ENCODE assay signal across 14 cellular contexts in the genomic region with DNA sequence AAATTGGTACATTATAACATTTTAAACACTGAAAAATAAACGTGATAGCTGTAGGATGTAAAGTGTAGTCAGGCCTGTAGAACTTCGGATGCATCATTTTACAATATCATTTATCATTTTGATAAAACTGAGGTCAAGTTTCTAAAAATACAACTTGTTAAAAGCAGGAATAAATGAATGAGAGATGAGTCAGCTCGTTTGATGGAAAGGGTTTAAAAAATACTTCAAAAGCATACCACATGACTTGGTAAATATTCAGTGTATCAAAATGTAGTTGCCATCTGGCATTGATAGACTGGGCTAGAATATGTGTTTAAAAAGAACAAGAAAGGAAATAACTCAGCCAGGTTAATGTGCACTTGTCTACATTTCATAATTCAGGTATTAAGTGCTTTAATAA.
DNase-seq lines count a peak whose midpoint lies in the region; ATAC-seq lines count a peak whose summit lies in the region.
"Had no signal": no experiment of that assay in that cellular context is flagged by ENCODE, and none has a peak within 500 bp of the region (broad histone marks: within the 10 kb centered on the region; RNA-seq: fewer than 3 reads in every experiment).

No MANE protein-coding gene starts in this region.

- intact Hi-C loops in activated T-helper 2 cell treated with anti-CD3 and anti-CD28 coated beads, Interferon-gamma antibody, Interleukin-2, Interleukin-4, amounts not matched to agents 10 μg/mL and 5 μg/mL and 100 μg/mL, durations not matched to agents 14 hours and 24 hours and 36 hours (cut with micrococcal nuclease): no loop called here

- H3K4me3 Mint-ChIP-seq in activated T-helper 2 cell treated with anti-CD3 and anti-CD28 coated beads, Interferon-gamma antibody, Interleukin-2, Interleukin-4, amounts not matched to agents 10 μg/mL and 5 μg/mL and 100 μg/mL, durations not matched to agents 14 hours and 24 hours and 36 hours (ENCODE audit: low read depth): no peak overlapping the region
- H3K4me3 Mint-ChIP-seq in activated T-cell treated with anti-CD3 and anti-CD28 coated beads, Interleukin-2, amount 50 U/mL, for 4 hours: no peak overlapping the region
- H3K4me3 Mint-ChIP-seq: CD4-positive, alpha-beta T cell had no signal

- H3K4me1 Mint-ChIP-seq in activated T-helper 2 cell treated with anti-CD3 and anti-CD28 coated beads, Interferon-gamma antibody, Interleukin-2, Interleukin-4, amounts not matched to agents 10 μg/mL and 5 μg/mL and 100 μg/mL, durations not matched to agents 14 hours and 24 hours and 36 hours (ENCODE audit: low read depth): no peaks in the 10 kb centered on the region
- peaks cover 13% of the 10 kb centered on the region for H3K4me1 Mint-ChIP-seq in activated T-cell treated with anti-CD3 and anti-CD28 coated beads, Interleukin-2, amount 50 U/mL, for 4 hours (ENCODE audit: low read depth)

- no peaks in the 10 kb centered on the region for H3K36me3 Mint-ChIP-seq in activated T-helper 2 cell treated with anti-CD3 and anti-CD28 coated beads, Interferon-gamma antibody, Interleukin-2, Interleukin-4, amounts not matched to agents 10 μg/mL and 5 μg/mL and 100 μg/mL, durations not matched to agents 14 hours and 24 hours and 36 hours (ENCODE audit: low read depth)
- peaks cover 3% of the 10 kb centered on the region for H3K36me3 Mint-ChIP-seq in activated T-cell treated with anti-CD3 and anti-CD28 coated beads, Interleukin-2, amount 50 U/mL, for 4 hours (ENCODE audit: insufficient read depth)

- H3K27me3 Mint-ChIP-seq in activated T-helper 2 cell treated with anti-CD3 and anti-CD28 coated beads, Interferon-gamma antibody, Interleukin-2, Interleukin-4, amounts not matched to agents 10 μg/mL and 5 μg/mL and 100 μg/mL, durations not matched to agents 14 hours and 24 hours and 36 hours (ENCODE audit: low read depth): no peaks in the 10 kb centered on the region
- no peaks in the 10 kb centered on the region for H3K27me3 Mint-ChIP-seq in activated T-cell treated with anti-CD3 and anti-CD28 coated beads, Interleukin-2, amount 50 U/mL, for 4 hours (ENCODE audit: low read depth)
- H3K27me3 Mint-ChIP-seq: CD4-positive, alpha-beta T cell had no signal

- no peak overlapping the region for H3K27ac Mint-ChIP-seq in activated T-helper 2 cell treated with anti-CD3 and anti-CD28 coated beads, Interferon-gamma antibody, Interleukin-2, Interleukin-4, amounts not matched to agents 10 μg/mL and 5 μg/mL and 100 μg/mL, durations not matched to agents 14 hours and 24 hours and 36 hours
- H3K27ac Mint-ChIP-seq: CD4-positive, alpha-beta T cell had no signal

- H3K9me3 Mint-ChIP-seq in activated T-helper 2 cell treated with anti-CD3 and anti-CD28 coated beads, Interferon-gamma antibody, Interleukin-2, Interleukin-4, amounts not matched to agents 10 μg/mL and 5 μg/mL and 100 μg/mL, durations not matched to agents 14 hours and 24 hours and 36 hours: no peaks in the 10 kb centered on the region
- no peaks in the 10 kb centered on the region for H3K9me3 Mint-ChIP-seq in activated T-cell treated with anti-CD3 and anti-CD28 coated beads, Interleukin-2, amount 50 U/mL, for 4 hours
- H3K9me3 Mint-ChIP-seq: CD4-positive, alpha-beta T cell had no signal

- DNase-seq in AG08395 (ENCODE audit: low spot score): peak; percentile 36
- peak; percentile 57 for DNase-seq in HS-27A (ENCODE audit: low read depth)
- peak; percentile 31 for DNase-seq in cerebellar cortex (ENCODE audit: low spot score)
- peak; percentile 64 to 70 for DNase-seq in lung microvascular endothelial cell (ENCODE audit: low read depth in 2 of 2)
- DNase-seq in activated T-helper 2 cell treated with anti-CD3 and anti-CD28 coated beads, Interferon-gamma antibody, Interleukin-2, Interleukin-4, amounts not matched to agents 10 μg/mL and 5 μg/mL and 100 μg/mL, durations not matched to agents 14 hours and 24 hours and 36 hours (ENCODE audit: low spot score): no peak
- no peak for DNase-seq in activated T-cell treated with anti-CD3 and anti-CD28 coated beads, Interleukin-2, amount 50 U/mL, for 4 hours
- DNase-seq: activated naive CD4-positive, alpha-beta T cell; CD4-positive, alpha-beta T cell; erythroblast; midbrain; MV-4-11; stimulated activated CD4-positive, alpha-beta T cell treated with anti-CD3 and anti-CD28 coated beads, Interleukin-2, amount 100 ng/mL, for 24 hours had no signal

- ATAC-seq in GM19395 (IDR thresholded peaks at IDR 0.05; ENCODE audit: unreplicated experiment) (no peak), HG03469 (IDR thresholded peaks at IDR 0.05; ENCODE audit: unreplicated experiment) (no peak)
- no peak for ATAC-seq in activated T-cell treated with anti-CD3 and anti-CD28 coated beads, Interleukin-2, amount 50 U/mL, for 4 hours

Comparison
In these comparisons a context has a peak if more than half of its experiments do, and no peak if none do; other contexts are left out.
1. DNase-seq: peak in AG08395 (single experiment), HS-27A (single experiment), cerebellar cortex (single experiment) and lung microvascular endothelial cell (2 of 2); none in activated T-helper 2 cell treated with anti-CD3 and anti-CD28 coated beads, Interferon-gamma antibody, Interleukin-2, Interleukin-4, amounts not matched to agents 10 μg/mL and 5 μg/mL and 100 μg/mL, durations not matched to agents 14 hours and 24 hours and 36 hours (single experiment) and activated T-cell treated with anti-CD3 and anti-CD28 coated beads, Interleukin-2, amount 50 U/mL, for 4 hours (single experiment).